27 cellular contexts compared by ENCODE assay signal in the genomic region with DNA sequence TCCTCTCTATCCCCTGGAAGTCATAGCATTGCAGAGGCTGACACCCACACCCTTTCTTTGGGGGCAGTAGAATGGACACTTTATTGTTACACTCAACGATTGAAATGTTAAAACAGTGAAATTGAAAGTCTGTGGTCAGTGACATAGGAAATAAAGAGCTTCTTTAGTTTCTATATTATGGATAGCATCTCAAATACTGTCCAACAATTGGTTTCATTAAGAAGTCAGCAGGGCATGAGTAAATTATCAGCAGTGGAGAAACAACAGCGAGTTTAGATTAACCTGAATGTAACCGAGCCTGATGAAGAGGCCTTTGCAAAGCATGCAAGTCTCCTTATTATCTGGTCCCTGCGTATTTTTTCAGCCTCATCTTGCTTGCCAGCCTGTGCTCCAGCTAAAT.
"Had no signal": no experiment of that assay in that cellular context is flagged by ENCODE, and none has a peak within 500 bp of the region (broad histone marks: within the 10 kb centered on the region; RNA-seq: fewer than 3 reads in every experiment).

No MANE protein-coding gene starts in this region.

- ATAC-seq: activated CD8-positive, alpha-beta T cell treated with anti-CD3 and anti-CD28 coated beads for 36 hours; activated T-cell treated with anti-CD3 and anti-CD28 coated beads, Interleukin-2, amount 50 U/mL, for 4 hours; activated T-helper 17 cell treated with anti-CD3 and anti-CD28 coated beads, Interleukin-2, amount 50 U/mL, for 72 hours; esophagus mucosa; heart right ventricle; left lobe of liver; lower lobe of right lung; natural killer cell; right cardiac atrium had no signal

- H3K36me3 Mint-ChIP-seq: natural killer cell, neural progenitor cell, type B pancreatic cell had no signal

- DNase-seq: activated CD4-positive, alpha-beta T cell treated with anti-CD3 and anti-CD28 coated beads, Interleukin-2, amount 50 U/mL, for 1 hour; activated CD4-positive, CD25-positive, alpha-beta regulatory T cell treated with anti-CD3 and anti-CD28 coated beads, Interleukin-2, amount 50 U/mL, for 72 hours; activated CD8-positive, alpha-beta T cell treated with anti-CD3 and anti-CD28 coated beads for 36 hours; activated gamma-delta T cell treated with Interleukin-2 at 50 U/mL for 16 hours; activated naive CD4-positive, alpha-beta T cell treated with anti-CD3 and anti-CD28 coated beads, Interleukin-2, amount 50 U/mL, for 16 hours; activated T-cell treated with anti-CD3 and anti-CD28 coated beads, Interleukin-2, amount 50 U/mL, for 4 hours; central memory CD4-positive, alpha-beta T cell; endodermal cell; foreskin fibroblast; heart right ventricle; kidney glomerular epithelial cell; lower lobe of right lung; mesendoderm; natural killer cell; right cardiac atrium; stimulated activated CD4-positive, alpha-beta T cell treated with anti-CD3 and anti-CD28 coated beads, Interleukin-15, amount 100 ng/mL, for 24 hours; stimulated activated CD4-positive, alpha-beta T cell treated with anti-CD3 and anti-CD28 coated beads, Interleukin-2, amount 100 ng/mL, for 24 hours; substantia nigra; T1000; uterus; WERI-Rb-1 had no signal

- H3K4me1 Mint-ChIP-seq: activated T-helper 17 cell treated with anti-CD3 and anti-CD28 coated beads, Interleukin-2, amount 50 U/mL, for 72 hours; natural killer cell had no signal

- H3K27ac Mint-ChIP-seq: activated CD8-positive, alpha-beta T cell treated with anti-CD3 and anti-CD28 coated beads for 36 hours; activated T-helper 17 cell treated with anti-CD3 and anti-CD28 coated beads, Interleukin-2, amount 50 U/mL, for 72 hours; endodermal cell; natural killer cell; stimulated activated naive CD8-positive, alpha-beta T cell treated with anti-CD3 and anti-CD28 coated beads, Interleukin-15, Interleukin-2, amounts not matched to agents 100 ng/mL and 50 ng/mL, for 24 hours; type B pancreatic cell had no signal

- H3K9me3 Mint-ChIP-seq: activated CD8-positive, alpha-beta T cell treated with anti-CD3 and anti-CD28 coated beads for 36 hours; activated T-cell treated with anti-CD3 and anti-CD28 coated beads, Interleukin-2, amount 50 U/mL, for 4 hours; activated T-helper 17 cell treated with anti-CD3 and anti-CD28 coated beads, Interleukin-2, amount 50 U/mL, for 72 hours; endodermal cell; natural killer cell; neural progenitor cell; stimulated activated naive CD8-positive, alpha-beta T cell treated with anti-CD3 and anti-CD28 coated beads, Interleukin-15, Interleukin-2, amounts not matched to agents 100 ng/mL and 50 ng/mL, for 24 hours; type B pancreatic cell had no signal

- H3K4me3 Mint-ChIP-seq: activated CD8-positive, alpha-beta T cell treated with anti-CD3 and anti-CD28 coated beads for 36 hours; activated T-cell treated with anti-CD3 and anti-CD28 coated beads, Interleukin-2, amount 50 U/mL, for 4 hours; activated T-helper 17 cell treated with anti-CD3 and anti-CD28 coated beads, Interleukin-2, amount 50 U/mL, for 72 hours; endodermal cell; natural killer cell; neural progenitor cell; stimulated activated naive CD8-positive, alpha-beta T cell treated with anti-CD3 and anti-CD28 coated beads, Interleukin-15, Interleukin-2, amounts not matched to agents 100 ng/mL and 50 ng/mL, for 24 hours; type B pancreatic cell had no signal
